8 cellular contexts compared by ENCODE assay signal in the genomic region with DNA sequence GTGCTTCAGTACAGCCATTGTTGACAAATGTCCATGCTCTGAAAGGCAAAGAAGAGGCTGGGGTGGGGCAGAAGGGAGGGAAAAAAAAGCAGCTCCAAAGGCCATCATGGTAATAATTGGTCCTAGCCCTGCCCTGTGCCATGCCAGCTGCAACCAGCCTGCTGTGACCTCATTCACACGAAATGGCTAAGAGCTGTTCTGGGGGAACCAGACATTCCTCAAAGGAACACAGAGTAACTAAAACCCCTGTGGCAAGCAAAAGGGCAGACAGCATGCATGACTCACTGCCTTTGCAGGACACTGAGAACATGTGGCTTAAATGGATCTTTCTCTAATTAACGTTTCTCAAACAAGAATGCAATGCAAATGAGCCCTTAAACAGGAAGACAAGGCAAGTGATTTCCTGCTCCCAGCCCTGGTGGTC. TPM values are rescaled to one million over a fixed set of nuclear protein-coding genes. Genes with fewer than 3 reads are reported as not detected.
DNase-seq lines count a peak whose midpoint lies in the region; ATAC-seq and TF ChIP-seq lines count a peak whose summit lies in the region.

No MANE protein-coding gene starts in this region.

- no peak overlapping the region for H3K4me3 Mint-ChIP-seq in stimulated activated naive CD8-positive, alpha-beta T cell treated with anti-CD3 and anti-CD28 coated beads, Interleukin-15, amount 100 ng/mL, for 72 hours

- no peaks in the 10 kb centered on the region for H3K4me1 Mint-ChIP-seq in stimulated activated naive CD8-positive, alpha-beta T cell treated with anti-CD3 and anti-CD28 coated beads, Interleukin-15, amount 100 ng/mL, for 72 hours

- H3K27me3 Mint-ChIP-seq in stimulated activated naive CD8-positive, alpha-beta T cell treated with anti-CD3 and anti-CD28 coated beads, Interleukin-15, amount 100 ng/mL, for 72 hours, result peaks cover 8% of the 10 kb centered on the region

- peaks cover 20 to 35% of the 10 kb centered on the region in 2 donors for H3K4me1 ChIP-seq in thoracic aorta (ENCODE audit: control insufficient read depth in 1 of 2, low read depth in 2 of 2)

- H3K36me3 ChIP-seq in thoracic aorta, result no peaks in the 10 kb centered on the region

- DNase-seq in NCI-H82 (lab: John Stamatoyannopoulos, UW), result peak; percentile 57
- no peak for DNase-seq in NCI-H82 treated with DMSO at 0.1 percent for 48 hours (lab: John Stamatoyannopoulos, UW; ENCODE audit: unreplicated experiment)
- DNase-seq in RKO (ENCODE audit: low spot score), result peak; percentile 7
- peak; percentile 86 for DNase-seq in foreskin melanocyte
- DNase-seq in thoracic aorta (ENCODE audit: low spot score), result peak; percentile 21
- no peak for DNase-seq in stimulated activated naive CD8-positive, alpha-beta T cell treated with anti-CD3 and anti-CD28 coated beads, Interleukin-15, amount 100 ng/mL, for 72 hours

- no peaks in the 10 kb centered on the region for H3K9me3 ChIP-seq in thoracic aorta

- H3K27me3 ChIP-seq in thoracic aorta (replicated peaks; ENCODE audit: insufficient read depth), result no peaks in the 10 kb centered on the region

- H3K27ac Mint-ChIP-seq in stimulated activated naive CD8-positive, alpha-beta T cell treated with anti-CD3 and anti-CD28 coated beads, Interleukin-15, amount 100 ng/mL, for 72 hours, result no peak overlapping the region

- no peak for TF ChIP-seq CTCF in thoracic aorta (IDR thresholded peaks at IDR 0.05)

- H3K27ac ChIP-seq in thoracic aorta, result peak overlapping the region; percentile 71 to 91

- no peak overlapping the region for H3K4me3 ChIP-seq in thoracic aorta

- no peaks in the 10 kb centered on the region for H3K9me3 Mint-ChIP-seq in stimulated activated naive CD8-positive, alpha-beta T cell treated with anti-CD3 and anti-CD28 coated beads, Interleukin-15, amount 100 ng/mL, for 72 hours

- ATAC-seq in thoracic aorta (ENCODE audit: insufficient number of reproducible peaks, low FRiP score, low read depth) (peak; percentile 89), HG02763 (IDR thresholded peaks at IDR 0.05; ENCODE audit: unreplicated experiment) (no peak), GM21367 (IDR thresholded peaks at IDR 0.05; ENCODE audit: unreplicated experiment) (no peak)
- no peak for ATAC-seq in stimulated activated naive CD8-positive, alpha-beta T cell treated with anti-CD3 and anti-CD28 coated beads, Interleukin-15, amount 100 ng/mL, for 72 hours

RNA-seq across cellular contexts. Expression of a gene that starts 42.3 kb away (rescaled TPM):
- 10 to 100 TPM in 1 of 2 donors, 1 to 10 TPM in 1; 5.8 to 21.9 TPM for total RNA-seq in thoracic aorta

RNA-seq across cellular contexts. Expression of a gene that starts 46.0 kb away (rescaled TPM):
- not detected for total RNA-seq in thoracic aorta

Comparison
In these comparisons a context has a peak if more than half of its experiments do, and no peak if none do; other contexts are left out.
1. DNase-seq: peak in NCI-H82 (single experiment), RKO (single experiment), foreskin melanocyte (single experiment) and thoracic aorta (single experiment); none in NCI-H82 treated with DMSO at 0.1 percent for 48 hours (single experiment) and stimulated activated naive CD8-positive, alpha-beta T cell treated with anti-CD3 and anti-CD28 coated beads, Interleukin-15, amount 100 ng/mL, for 72 hours (0 of 2).